ENCODE assay signal across 11 cellular contexts in genomic region chr16:70011120-70011519, GRCh38. TPM values are rescaled to one million over a fixed set of nuclear protein-coding genes. Genes with fewer than 3 reads are reported as not detected.
A peak's percentile ranks its signal among the peaks of the same experiment; 100 is the strongest.
DNase-seq lines count a peak whose midpoint lies in the region; ATAC-seq and TF ChIP-seq lines count a peak whose summit lies in the region.
"Not testable (repeated sequence)": the region's sequence is repeated elsewhere in the genome, so short reads cannot be mapped to it uniquely, and the experiment has no call there.
"Had no signal": no experiment of that assay in that cellular context is flagged by ENCODE, and none has a peak within 500 bp of the region (broad histone marks: within the 10 kb centered on the region; RNA-seq: fewer than 3 reads in every experiment).

No MANE protein-coding gene starts in this region.

- not testable (repeated sequence) for H3K9me2 ChIP-seq in GM23248 (ENCODE audit: insufficient read depth); SK-N-SH

- peak; percentile 41 for ATAC-seq in left colon

- TF ChIP-seq RAD21 in SK-N-SH (IDR thresholded peaks at IDR 0.05; ENCODE audit: low read length), result not testable (repeated sequence)

- not testable (repeated sequence) for H3K9me3 ChIP-seq in GM23248 (ENCODE audit: low read depth); SK-N-SH

- CTCF ChIA-PET in SK-N-SH (lab: Yijun Ruan, JAX), result not testable (repeated sequence)

- H3K27me3 ChIP-seq in GM23248 (replicated peaks; ENCODE audit: insufficient read depth); SK-N-SH (ENCODE audit: insufficient read depth): not testable (repeated sequence)

- H2AFZ ChIP-seq in GM23248; SK-N-SH (ENCODE audit: low read depth): not testable (repeated sequence)

- in situ Hi-C loops in GM23248 (cut with MboI), result not testable (repeated sequence)

- peaks cover 14% of the 10 kb centered on the region for H3K4me1 ChIP-seq in GM23248 (ENCODE audit: insufficient read depth)
- not testable (repeated sequence) for H3K4me1 ChIP-seq in SK-N-SH (ENCODE audit: control insufficient read depth in 1 of 2, insufficient read depth in 2 of 2, low read depth in 1 of 2, low read length in 1 of 2)

- H3K4me2 ChIP-seq in GM23248 (ENCODE audit: unreplicated experiment); SK-N-SH: not testable (repeated sequence)

- TF ChIP-seq CTCF in SK-N-SH (IDR thresholded peaks at IDR 0.05); fibroblast of mammary gland (conservative IDR thresholded peaks at IDR 0.05; ENCODE audit: control insufficient read depth, insufficient read depth, low read depth, low read length): not testable (repeated sequence)

- H3K36me3 ChIP-seq in GM23248 (ENCODE audit: low read depth); SK-N-SH (replicated peaks in 1 of 2; ENCODE audit: control insufficient read depth in 1 of 2, insufficient read depth in 2 of 2, low read length in 1 of 2): not testable (repeated sequence)

- 73 to 77% methylated on average over 10 to 11 of the region's 11 CpGs for WGBS in GM23248 (ENCODE audit: low coverage in 1 of 2, low lambda C conversion rate in 2 of 2, missing lambda C conversion rate in 2 of 2), 2 experiments
- WGBS in SK-N-SH (ENCODE audit: low lambda C conversion rate), result 83% methylated on average over 11 of the region's 11 CpGs

- H3K79me2 ChIP-seq in GM23248 (ENCODE audit: insufficient read depth); SK-N-SH (ENCODE audit: insufficient read depth): not testable (repeated sequence)

- not testable (repeated sequence) for H3K4me3 ChIP-seq in GM23248; SK-N-SH (ENCODE audit: low read depth in 2 of 2, low read length in 1 of 2); fibroblast of mammary gland (ENCODE audit: control insufficient read depth, low read depth, low read length); skeletal muscle cell (ENCODE audit: low read depth, low read length)

- POLR2A ChIA-PET in SK-N-SH (lab: Yijun Ruan, JAX), result not testable (repeated sequence)

- H3K27ac ChIP-seq in GM23248; SK-N-SH (ENCODE audit: low read depth in 2 of 2, low read length in 1 of 2): not testable (repeated sequence)

- intact Hi-C loops in left colon (cut with DNase I, micrococcal nuclease), result not testable (repeated sequence)

- not testable (repeated sequence) for H3K9ac ChIP-seq in GM23248, SK-N-SH

- not testable (repeated sequence) for TF ChIP-seq EP300 in SK-N-SH (IDR thresholded peaks at IDR 0.05; ENCODE audit: borderline replicate concordance in 1 of 2, low read depth in 1 of 2, low read length in 1 of 2)

- H3F3A ChIP-seq in GM23248 (ENCODE audit: insufficient read depth) (peaks cover 17% of the 10 kb centered on the region), SK-N-SH (replicated peaks; ENCODE audit: insufficient read depth) (peaks cover 13% of the 10 kb centered on the region)

- H4K20me1 ChIP-seq in GM23248 (ENCODE audit: insufficient read depth); SK-N-SH (ENCODE audit: insufficient read depth): not testable (repeated sequence)

- DNase-seq in GM23248 (peak; percentile 13), NCI-H2227 (lab: John Stamatoyannopoulos, UW; ENCODE audit: unreplicated experiment) (peak; percentile 1), SK-N-SH (peak; percentile 23), fibroblast of mammary gland (ENCODE audit: low read depth) (peak; percentile 33), myocyte (ENCODE audit: low read depth) (peak; percentile 75), skeletal muscle cell (ENCODE audit: low read depth) (peak; percentile 43)
- DNase-seq in left colon, result not testable (repeated sequence)

RNA-seq across cellular contexts. Expression of gene CLEC18A, which starts 60.0 kb away (rescaled TPM):
- 0.43 TPM in 1 of 2 replicates, not detected in the other for total RNA-seq in GM23248 (2014; rRNA removed; shearing (Covaris generic))
- 0.10 and 0.13 TPM in 2 replicates for polyA plus RNA-seq in GM23248 (2016; fragmentation: Nextera tagmentation; extraction: Ambion mirVana)
- 0.15 and 0.20 TPM in 2 replicates for polyA plus RNA-seq in SK-N-SH (2012; rRNA removed)
- polyA plus RNA-seq in SK-N-SH (2012; cell fraction: cytosol; rRNA removed), result 0.01 and 0.04 TPM in 2 replicates
- polyA plus RNA-seq in SK-N-SH (2012; cell fraction: nucleus; rRNA removed), result 2.0 and 3.1 TPM in 2 replicates
- 1 to 10 TPM; 1.0 to 2.0 TPM for total RNA-seq in left colon
- 0.48 and 1.4 TPM in 2 replicates for total RNA-seq in myocyte
- 0.59 TPM for polyA plus RNA-seq in myocyte (2012)
- total RNA-seq: H7, HT-29, NCI-H460 had no signal
- polyA plus RNA-seq: AG04450 had no signal
